8 cellular contexts compared by ENCODE assay signal in genomic region chr16:53055603-53056527, GRCh38. TPM values are rescaled to one million over a fixed set of nuclear protein-coding genes. Genes with fewer than 3 reads are reported as not detected.
DNase-seq lines count a peak whose midpoint lies in the region; FAIRE-seq and TF ChIP-seq lines count a peak whose summit lies in the region.

No MANE protein-coding gene starts in this region.

- H3K4me3 ChIP-seq in small intestine (ENCODE audit: low read depth in 1 of 2, low read length in 2 of 2) = peak overlapping the region; percentile 62 to 78

- CTCF ChIA-PET in MCF 10A (lab: Yijun Ruan, JAX) = interaction anchor here (0.6 to 4.1 kb wide), 32 partner anchors 7 to 227 kb away, joined by 3 to 48 read pairs (median 4); no protein-coding TSS in a partner anchor

- WGBS in small intestine, 3 donors = 35 to 44% (median 39%) methylated on average over 12 of the region's 12 CpGs

- no peaks in the 10 kb centered on the region for H3K36me3 ChIP-seq in small intestine (ENCODE audit: control insufficient read depth in 2 of 2, insufficient read depth in 2 of 2, low read length in 2 of 2)

- H3K4me3 Mint-ChIP-seq in MCF 10A (ENCODE audit: unreplicated experiment) = peak overlapping the region; percentile 86

- H3K27ac Mint-ChIP-seq in MCF 10A (ENCODE audit: low read depth, unreplicated experiment) = peak overlapping the region; percentile 83

- no peaks in the 10 kb centered on the region for H3K27me3 ChIP-seq in small intestine (ENCODE audit: control insufficient read depth in 2 of 2, insufficient read depth in 2 of 2, low read length in 2 of 2)

- TF ChIP-seq CTCF in MCF 10A (IDR thresholded peaks at IDR 0.05; ENCODE audit: unreplicated experiment) = no peak

- peaks cover 0 to 5% of the 10 kb centered on the region in 2 donors for H3K4me1 ChIP-seq in small intestine (ENCODE audit: control insufficient read depth in 2 of 2, insufficient read depth in 1 of 2, low read depth in 1 of 2, low read length in 1 of 2)

- intact Hi-C loops in MCF 10A (cut with micrococcal nuclease) = loop anchor here (1.0 to 10.0 kb wide), 7 partner anchors 24 to 379 kb away; partner anchors contain the start of gene RBL2

- no peaks in the 10 kb centered on the region for H3K9me3 Mint-ChIP-seq in MCF 10A (ENCODE audit: unreplicated experiment)

- no peaks in the 10 kb centered on the region for H3K9me3 ChIP-seq in small intestine (ENCODE audit: control insufficient read depth, low read depth)

- H3K4me1 Mint-ChIP-seq in MCF 10A (ENCODE audit: insufficient read depth, unreplicated experiment) = peaks cover 46% of the 10 kb centered on the region

- H3K27me3 Mint-ChIP-seq in MCF 10A (ENCODE audit: insufficient read depth, unreplicated experiment) = no peaks in the 10 kb centered on the region

- DNase-seq in activated CD8-positive, alpha-beta memory T cell treated with anti-CD3 and anti-CD28 coated beads for 24 hours = peak; percentile 63
- no peak for DNase-seq in activated CD8-positive, alpha-beta memory T cell treated with anti-CD3 and anti-CD28 coated beads, Interleukin-2, amount 50 U/mL, for 4 hours
- DNase-seq in OCI-M1 (lab: John Stamatoyannopoulos, UW) (peak; percentile 86), MCF 10A (ENCODE audit: unreplicated experiment) (peak; percentile 65), islet precursor cell (peak; percentile 93), small intestine (peak; percentile 81)
- no peak for DNase-seq in central memory CD4-positive, alpha-beta T cell
- no peak for DNase-seq in stimulated activated CD4-positive, alpha-beta T cell treated with anti-CD3 and anti-CD28 coated beads, Interleukin-4, amount 100 ng/mL, for 1 hour

- peaks cover 5% of the 10 kb centered on the region for H3K36me3 Mint-ChIP-seq in MCF 10A (ENCODE audit: insufficient read depth, unreplicated experiment)

- H3K27ac ChIP-seq in small intestine (ENCODE audit: low read depth in 1 of 2, low read length in 1 of 2) = peak overlapping the region; percentile 84 to 89

- no peak for FAIRE-seq in small intestine (lab: Jason Lieb, UNC)

- POLR2A ChIA-PET in MCF 10A (lab: Yijun Ruan, JAX) = interaction anchor here (0.7 to 5.5 kb wide), 20 partner anchors 11 to 163 kb away, joined by 3 to 68 read pairs (median 6); no protein-coding TSS in a partner anchor

- BruUV-seq in MCF 10A (replicated peaks; lab: Mats Ljungman, UMichigan) = TSS peak; percentile 32

RNA-seq across cellular contexts. Expression of gene CHD9, which starts 1.1 kb away (rescaled TPM):
- total RNA-seq in MCF 10A (2022) = 62.8 and 62.9 TPM in 2 replicates
- polyA plus RNA-seq in small intestine = 10 to 100 TPM in 2 of 3 donors, 1 to 10 TPM in 1; 7.6 to 12.1 (median 10.3) TPM

RNA-seq across cellular contexts. Expression of gene CHD9NB, which starts 3.2 kb away (rescaled TPM):
- total RNA-seq in MCF 10A (2022) = 2.4 and 2.9 TPM in 2 replicates
- 1 to 10 TPM in 2 of 3 donors, under 1 TPM in 1; 0.94 to 2.7 (median 1.1) TPM for polyA plus RNA-seq in small intestine

Comparison
In these comparisons a context has a peak if more than half of its experiments do, and no peak if none do; other contexts are left out.
1. DNase-seq: peak in activated CD8-positive, alpha-beta memory T cell treated with anti-CD3 and anti-CD28 coated beads for 24 hours (single experiment), OCI-M1 (single experiment), MCF 10A (single experiment), islet precursor cell (single experiment) and small intestine (single experiment); none in activated CD8-positive, alpha-beta memory T cell treated with anti-CD3 and anti-CD28 coated beads, Interleukin-2, amount 50 U/mL, for 4 hours (single experiment), central memory CD4-positive, alpha-beta T cell (single experiment) and stimulated activated CD4-positive, alpha-beta T cell treated with anti-CD3 and anti-CD28 coated beads, Interleukin-4, amount 100 ng/mL, for 1 hour (single experiment).